1 cellular context compared by ENCODE assay signal in genomic region chr16:14497245-14498082, GRCh38.
TF ChIP-seq lines count a peak whose summit lies in the region.

No MANE protein-coding gene starts in this region.

TF ChIP-seq in HepG2, 621 proteins besides CTCF, POLR2A, EP300 and RAD21 (continued from another document and continues in another):
- TF ChIP-seq ZXDC (CRISPR knock-in tag; IDR thresholded peaks at IDR 0.05) (no peak), ZNF556 (CRISPR knock-in tag; IDR thresholded peaks at IDR 0.05; ENCODE audit: borderline replicate concordance) (0 out of 2 replicates have a peak, but pooled peaks have one; percentile 27), ZMAT5 (CRISPR knock-in tag; IDR thresholded peaks at IDR 0.05; ENCODE audit: borderline replicate concordance, low read depth) (no peak), HNF4A (CRISPR knock-in tag; IDR thresholded peaks at IDR 0.05) (peak; percentile 50), ZNF431 (CRISPR knock-in tag; IDR thresholded peaks at IDR 0.05; ENCODE audit: borderline replicate concordance, low read depth) (no peak), ATM (IDR thresholded peaks at IDR 0.05; ENCODE audit: borderline replicate concordance) (no peak), ARID2 (CRISPR knock-in tag; IDR thresholded peaks at IDR 0.05; ENCODE audit: borderline replicate concordance) (no peak), SRY (CRISPR knock-in tag; IDR thresholded peaks at IDR 0.05) (no peak), TERF1 (CRISPR knock-in tag; IDR thresholded peaks at IDR 0.05) (no peak), ZNF30 (CRISPR knock-in tag; IDR thresholded peaks at IDR 0.05) (no peak), SMARCC2 (IDR thresholded peaks at IDR 0.05) (no peak), THAP11 (CRISPR knock-in tag; IDR thresholded peaks at IDR 0.05) (no peak), NFYC (CRISPR knock-in tag; IDR thresholded peaks at IDR 0.05) (no peak), PAX8 (CRISPR knock-in tag; IDR thresholded peaks at IDR 0.05; ENCODE audit: borderline replicate concordance) (no peak), ZNF138 (CRISPR knock-in tag; IDR thresholded peaks at IDR 0.05; ENCODE audit: low read depth) (no peak), ZNF550 (CRISPR knock-in tag; IDR thresholded peaks at IDR 0.05; ENCODE audit: borderline replicate concordance) (no peak; the same call in 1 of the 2 replicates), U2AF2 (IDR thresholded peaks at IDR 0.05; ENCODE audit: low read depth, low read length) (no peak), MEIS1 (CRISPR knock-in tag; IDR thresholded peaks at IDR 0.05; ENCODE audit: borderline replicate concordance) (0 out of 2 replicates have a peak, but pooled peaks have one; percentile 79), ZMYM3 (CRISPR knock-in tag; IDR thresholded peaks at IDR 0.05) (peak; percentile 96), ZNF44 (CRISPR knock-in tag; IDR thresholded peaks at IDR 0.05) (no peak), ELK4 (CRISPR knock-in tag; IDR thresholded peaks at IDR 0.05; ENCODE audit: borderline replicate concordance) (no peak), YY1 (IDR thresholded peaks at IDR 0.05; ENCODE audit: insufficient read depth, insufficient replicate concordance, low read depth, low read length) (peak; percentile 42), ZNF598 (CRISPR knock-in tag; IDR thresholded peaks at IDR 0.05; ENCODE audit: borderline replicate concordance) (no peak), U2AF1 (optimal IDR thresholded peaks at IDR 0.05; ENCODE audit: low read depth, low read length) (no peak), ZNF629 (CRISPR knock-in tag; conservative IDR thresholded peaks at IDR 0.05) (no peak), EZH2 (conservative IDR thresholded peaks at IDR 0.05; ENCODE audit: low read depth, low read length) (no peak), TOE1 (CRISPR knock-in tag; IDR thresholded peaks at IDR 0.05) (0 out of 2 replicates have a peak, but pooled peaks have one; percentile 55), KLF12 (CRISPR knock-in tag; IDR thresholded peaks at IDR 0.05; ENCODE audit: borderline replicate concordance) (peak; percentile 32; the same call in 1 of the 2 replicates), BATF2 (CRISPR knock-in tag; IDR thresholded peaks at IDR 0.05) (no peak), TEF (CRISPR knock-in tag; IDR thresholded peaks at IDR 0.05) (no peak), LBX2 (CRISPR knock-in tag; IDR thresholded peaks at IDR 0.05; ENCODE audit: borderline replicate concordance) (no peak), PCBP2 (optimal IDR thresholded peaks at IDR 0.05; ENCODE audit: low read depth, low read length, poor library complexity, severe bottlenecking) (no peak), NFE2L1 (CRISPR knock-in tag; IDR thresholded peaks at IDR 0.05; ENCODE audit: borderline replicate concordance) (no peak), YEATS2 (CRISPR knock-in tag; IDR thresholded peaks at IDR 0.05; ENCODE audit: borderline replicate concordance) (no peak), DMAP1 (CRISPR knock-in tag; IDR thresholded peaks at IDR 0.05) (no peak), ZNF772 (CRISPR knock-in tag; IDR thresholded peaks at IDR 0.05) (peak; percentile 53; the same call in 1 of the 2 replicates), NR2C2 (CRISPR knock-in tag; IDR thresholded peaks at IDR 0.05; ENCODE audit: borderline replicate concordance) (no peak; the same call in none of the 2 replicates), ZNF816 (CRISPR knock-in tag; IDR thresholded peaks at IDR 0.05; ENCODE audit: borderline replicate concordance) (no peak)
- TF ChIP-seq, protein P1, sequence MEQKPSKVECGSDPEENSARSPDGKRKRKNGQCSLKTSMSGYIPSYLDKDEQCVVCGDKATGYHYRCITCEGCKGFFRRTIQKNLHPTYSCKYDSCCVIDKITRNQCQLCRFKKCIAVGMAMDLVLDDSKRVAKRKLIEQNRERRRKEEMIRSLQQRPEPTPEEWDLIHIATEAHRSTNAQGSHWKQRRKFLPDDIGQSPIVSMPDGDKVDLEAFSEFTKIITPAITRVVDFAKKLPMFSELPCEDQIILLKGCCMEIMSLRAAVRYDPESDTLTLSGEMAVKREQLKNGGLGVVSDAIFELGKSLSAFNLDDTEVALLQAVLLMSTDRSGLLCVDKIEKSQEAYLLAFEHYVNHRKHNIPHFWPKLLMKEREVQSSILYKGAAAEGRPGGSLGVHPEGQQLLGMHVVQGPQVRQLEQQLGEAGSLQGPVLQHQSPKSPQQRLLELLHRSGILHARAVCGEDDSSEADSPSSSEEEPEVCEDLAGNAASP (CRISPR knock-in tag; IDR thresholded peaks at IDR 0.05; ENCODE audit: borderline replicate concordance), result no peak
- TF ChIP-seq, protein P2, sequence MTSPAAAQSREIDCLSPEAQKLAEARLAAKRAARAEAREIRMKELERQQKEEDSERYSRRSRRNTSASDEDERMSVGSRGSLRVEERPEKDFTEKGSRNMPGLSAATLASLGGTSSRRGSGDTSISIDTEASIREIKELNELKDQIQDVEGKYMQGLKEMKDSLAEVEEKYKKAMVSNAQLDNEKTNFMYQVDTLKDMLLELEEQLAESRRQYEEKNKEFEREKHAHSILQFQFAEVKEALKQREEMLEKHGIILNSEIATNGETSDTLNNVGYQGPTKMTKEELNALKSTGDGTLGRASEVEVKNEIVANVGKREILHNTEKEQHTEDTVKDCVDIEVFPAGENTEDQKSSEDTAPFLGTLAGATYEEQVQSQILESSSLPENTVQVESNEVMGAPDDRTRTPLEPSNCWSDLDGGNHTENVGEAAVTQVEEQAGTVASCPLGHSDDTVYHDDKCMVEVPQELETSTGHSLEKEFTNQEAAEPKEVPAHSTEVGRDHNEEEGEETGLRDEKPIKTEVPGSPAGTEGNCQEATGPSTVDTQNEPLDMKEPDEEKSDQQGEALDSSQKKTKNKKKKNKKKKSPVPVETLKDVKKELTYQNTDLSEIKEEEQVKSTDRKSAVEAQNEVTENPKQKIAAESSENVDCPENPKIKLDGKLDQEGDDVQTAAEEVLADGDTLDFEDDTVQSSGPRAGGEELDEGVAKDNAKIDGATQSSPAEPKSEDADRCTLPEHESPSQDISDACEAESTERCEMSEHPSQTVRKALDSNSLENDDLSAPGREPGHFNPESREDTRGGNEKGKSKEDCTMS (CRISPR knock-in tag; conservative IDR thresholded peaks at IDR 0.05), result no peak
- TF ChIP-seq, protein P3, sequence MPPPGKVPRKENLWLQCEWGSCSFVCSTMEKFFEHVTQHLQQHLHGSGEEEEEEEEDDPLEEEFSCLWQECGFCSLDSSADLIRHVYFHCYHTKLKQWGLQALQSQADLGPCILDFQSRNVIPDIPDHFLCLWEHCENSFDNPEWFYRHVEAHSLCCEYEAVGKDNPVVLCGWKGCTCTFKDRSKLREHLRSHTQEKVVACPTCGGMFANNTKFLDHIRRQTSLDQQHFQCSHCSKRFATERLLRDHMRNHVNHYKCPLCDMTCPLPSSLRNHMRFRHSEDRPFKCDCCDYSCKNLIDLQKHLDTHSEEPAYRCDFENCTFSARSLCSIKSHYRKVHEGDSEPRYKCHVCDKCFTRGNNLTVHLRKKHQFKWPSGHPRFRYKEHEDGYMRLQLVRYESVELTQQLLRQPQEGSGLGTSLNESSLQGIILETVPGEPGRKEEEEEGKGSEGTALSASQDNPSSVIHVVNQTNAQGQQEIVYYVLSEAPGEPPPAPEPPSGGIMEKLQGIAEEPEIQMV (CRISPR knock-in tag; IDR thresholded peaks at IDR 0.05; ENCODE audit: low read depth), result no peak
- TF ChIP-seq, protein P4, sequence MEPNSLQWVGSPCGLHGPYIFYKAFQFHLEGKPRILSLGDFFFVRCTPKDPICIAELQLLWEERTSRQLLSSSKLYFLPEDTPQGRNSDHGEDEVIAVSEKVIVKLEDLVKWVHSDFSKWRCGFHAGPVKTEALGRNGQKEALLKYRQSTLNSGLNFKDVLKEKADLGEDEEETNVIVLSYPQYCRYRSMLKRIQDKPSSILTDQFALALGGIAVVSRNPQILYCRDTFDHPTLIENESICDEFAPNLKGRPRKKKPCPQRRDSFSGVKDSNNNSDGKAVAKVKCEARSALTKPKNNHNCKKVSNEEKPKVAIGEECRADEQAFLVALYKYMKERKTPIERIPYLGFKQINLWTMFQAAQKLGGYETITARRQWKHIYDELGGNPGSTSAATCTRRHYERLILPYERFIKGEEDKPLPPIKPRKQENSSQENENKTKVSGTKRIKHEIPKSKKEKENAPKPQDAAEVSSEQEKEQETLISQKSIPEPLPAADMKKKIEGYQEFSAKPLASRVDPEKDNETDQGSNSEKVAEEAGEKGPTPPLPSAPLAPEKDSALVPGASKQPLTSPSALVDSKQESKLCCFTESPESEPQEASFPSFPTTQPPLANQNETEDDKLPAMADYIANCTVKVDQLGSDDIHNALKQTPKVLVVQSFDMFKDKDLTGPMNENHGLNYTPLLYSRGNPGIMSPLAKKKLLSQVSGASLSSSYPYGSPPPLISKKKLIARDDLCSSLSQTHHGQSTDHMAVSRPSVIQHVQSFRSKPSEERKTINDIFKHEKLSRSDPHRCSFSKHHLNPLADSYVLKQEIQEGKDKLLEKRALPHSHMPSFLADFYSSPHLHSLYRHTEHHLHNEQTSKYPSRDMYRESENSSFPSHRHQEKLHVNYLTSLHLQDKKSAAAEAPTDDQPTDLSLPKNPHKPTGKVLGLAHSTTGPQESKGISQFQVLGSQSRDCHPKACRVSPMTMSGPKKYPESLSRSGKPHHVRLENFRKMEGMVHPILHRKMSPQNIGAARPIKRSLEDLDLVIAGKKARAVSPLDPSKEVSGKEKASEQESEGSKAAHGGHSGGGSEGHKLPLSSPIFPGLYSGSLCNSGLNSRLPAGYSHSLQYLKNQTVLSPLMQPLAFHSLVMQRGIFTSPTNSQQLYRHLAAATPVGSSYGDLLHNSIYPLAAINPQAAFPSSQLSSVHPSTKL (CRISPR knock-in tag; IDR thresholded peaks at IDR 0.05), result peak; percentile 67; the same call in 1 of the 2 replicates
